8 cellular contexts compared by ENCODE assay signal in the genomic region with DNA sequence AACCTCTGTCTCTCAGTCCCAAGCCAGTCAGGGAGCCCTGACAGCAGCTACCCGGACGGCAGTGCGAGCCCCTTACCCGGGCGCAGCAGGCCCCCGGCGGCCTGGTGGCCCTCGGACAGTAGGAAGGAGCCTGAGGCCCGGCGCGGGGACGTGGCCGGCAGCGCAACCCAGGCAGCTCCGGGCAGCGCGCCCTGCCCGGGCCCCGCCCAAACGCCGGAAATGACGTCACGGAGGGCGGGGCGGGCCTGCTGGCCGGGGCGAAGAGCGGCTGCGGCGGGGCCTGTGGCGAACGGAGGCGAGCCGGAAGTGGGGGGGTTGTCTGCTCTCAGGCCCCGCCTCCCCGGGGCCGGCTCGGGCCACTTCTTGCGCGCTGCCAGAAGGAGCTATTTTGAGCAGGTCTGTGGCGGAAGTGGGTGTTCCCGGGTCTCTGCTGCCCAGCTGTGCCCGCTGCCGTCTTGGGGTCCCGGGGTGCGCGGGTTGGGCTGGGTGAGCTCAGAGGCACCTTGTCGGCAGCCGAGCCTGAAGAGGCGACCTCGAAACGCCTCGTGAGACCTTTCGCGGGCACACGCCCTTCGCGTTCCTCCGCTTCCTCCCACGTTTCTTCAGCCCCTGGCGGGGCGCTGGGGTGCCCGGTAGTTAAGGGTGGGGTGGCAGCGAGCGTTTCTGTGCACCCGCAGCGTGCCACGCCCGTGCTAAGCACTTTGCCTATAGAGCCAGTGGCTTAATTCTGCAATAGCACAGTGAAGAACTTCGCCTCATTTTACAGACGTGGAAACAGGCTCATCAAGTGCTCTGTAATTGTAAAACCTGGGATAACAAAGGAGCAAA. TPM values are rescaled to one million over a fixed set of nuclear protein-coding genes. Genes with fewer than 3 reads are reported as not detected.
DNase-seq lines count a peak whose midpoint lies in the region; FAIRE-seq and TF ChIP-seq lines count a peak whose summit lies in the region.

C11orf24 (minus strand) TSS at position 193 of the 828 bp plus-strand sequence. CDS start 8,206 bp downstream, outside the sequence.

- peak within 1 kb of the TSS; percentile 85 for H3K27ac ChIP-seq in neutrophil

- peaks cover 15 to 21% of the 10 kb centered on the region in 2 experiments for H3K4me1 ChIP-seq in neutrophil (ENCODE audit: control insufficient read depth in 1 of 2, insufficient read depth in 1 of 2, low read depth in 1 of 2, low read length in 1 of 2)

- no peaks in the 10 kb centered on the region for H3K27me3 ChIP-seq in neutrophil

- in situ Hi-C loops in SK-MEL-5 (cut with HindIII; ENCODE audit: low pct_unique_long_range_greater_than_20kb, low sequenced_read_pairs): no loop called here

- no peak for FAIRE-seq in frontal cortex (lab: Jason Lieb, UNC)

- peaks cover 6% of the 10 kb centered on the region for H3K36me3 ChIP-seq in neutrophil

- no peaks in the 10 kb centered on the region for H3K9me3 ChIP-seq in neutrophil

- TF ChIP-seq CTCF in HFF-Myc (IDR thresholded peaks at IDR 0.05; ENCODE audit: low read depth, low read length, missing control alignments): no peak
- TF ChIP-seq CTCF in neutrophil (IDR thresholded peaks at IDR 0.05): peak; percentile 75
- no peak for TF ChIP-seq CTCF in subcutaneous adipose tissue (IDR thresholded peaks at IDR 0.05; ENCODE audit: low read depth)

- DNase-seq in GM03348 (ENCODE audit: low spot score) (peak; percentile 99), HFF-Myc (ENCODE audit: extremely low read depth, low read depth) (peak; percentile 56), NAMALWA (ENCODE audit: low spot score) (peak; percentile 97), SK-MEL-5 (ENCODE audit: low read depth, low spot score) (peak; percentile 87), frontal cortex (ENCODE audit: low spot score in 2 of 2) (peak; percentile 99 to 100)
- DNase-seq in activated naive CD4-positive, alpha-beta T cell treated with Interleukin-2 at 50 U/mL for 16 hours: peak; percentile 93

- peak within 1 kb of the TSS; percentile 88 for H3K4me3 ChIP-seq in HFF-Myc (replicated peaks; ENCODE audit: low read depth, low read length)
- H3K4me3 ChIP-seq in neutrophil (ENCODE audit: low read depth in 1 of 2, low read length in 1 of 2): peak within 1 kb of the TSS; percentile 83 to 91

RNA-seq across cellular contexts. Expression of gene C11orf24, which starts in this region (rescaled TPM):
- 34.6 and 52.2 TPM in 2 replicates for total RNA-seq in SK-MEL-5 (2014; rRNA removed; shearing (Covaris generic))
- polyA plus RNA-seq in SK-MEL-5 (2015; cell fraction: cytosol; rRNA removed): 108 and 138 TPM in 2 replicates
- polyA plus RNA-seq in SK-MEL-5 (2015; cell fraction: nucleus; rRNA removed): 56.8 and 66.4 TPM in 2 replicates
- total RNA-seq in frontal cortex (5.7 TPM), subcutaneous adipose tissue (10 to 100 TPM; 10.2 to 27.1 (median 20.2) TPM)

Comparison
In these comparisons a context has a peak if more than half of its experiments do, and no peak if none do; other contexts are left out.
1. Peak in every context shown above with its lines: DNase-seq, H3K4me3 ChIP-seq and H3K27ac ChIP-seq.